ENCODE assay signal across 1 cellular context in genomic region chr16:89867918-89868317, GRCh38.
TF ChIP-seq lines count a peak whose summit lies in the region.

No MANE protein-coding gene starts in this region.

TF ChIP-seq in K562, 482 proteins besides CTCF, POLR2A, EP300 and RAD21 (continued from another document):
- TF ChIP-seq SIN3A (IDR thresholded peaks at IDR 0.05; ENCODE audit: borderline replicate concordance in 2 of 2, control insufficient read depth in 1 of 2, low read depth in 2 of 2, low read length in 2 of 2) (no peak), ZNF324 (CRISPR knock-in tag; IDR thresholded peaks at IDR 0.05) (peak; percentile 99), CHD1 (IDR thresholded peaks at IDR 0.05; ENCODE audit: low read length) (no peak), ZNF140 (CRISPR knock-in tag; IDR thresholded peaks at IDR 0.05) (no peak), CC2D1A (IDR thresholded peaks at IDR 0.05) (no peak), ZNF764 (CRISPR knock-in tag; IDR thresholded peaks at IDR 0.05; ENCODE audit: low read depth) (no peak), ILK (tag; IDR thresholded peaks at IDR 0.05; ENCODE audit: borderline replicate concordance, low read depth) (no peak), E4F1 (CRISPR knock-in tag; IDR thresholded peaks at IDR 0.05; ENCODE audit: borderline replicate concordance) (no peak), SIX5 (IDR thresholded peaks at IDR 0.05; ENCODE audit: borderline replicate concordance in 1 of 2, insufficient read depth in 1 of 2, low read depth in 1 of 2, low read length in 2 of 2) (no peak)
